In the genomic region with DNA sequence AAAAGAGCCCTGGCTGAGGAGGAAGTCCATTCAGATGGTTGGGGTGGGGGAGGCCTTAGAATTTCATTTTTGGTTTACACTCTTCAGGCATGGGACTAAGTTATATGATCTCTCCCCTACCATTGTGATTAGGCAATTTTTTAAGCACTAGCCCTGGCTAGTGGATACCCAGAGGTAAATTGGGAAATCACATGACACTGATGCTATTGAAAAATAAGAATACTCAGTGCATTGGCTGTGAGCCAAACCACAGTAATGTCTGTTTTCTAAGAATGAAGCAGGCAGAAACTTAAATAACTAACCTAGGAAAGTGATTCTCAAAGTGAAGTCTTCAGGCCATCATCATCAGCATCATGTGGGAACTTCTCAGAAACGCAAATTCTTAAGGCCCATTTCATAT, we compare ENCODE assay signal across 10 cellular contexts.
A peak's percentile ranks its signal among the peaks of the same experiment; 100 is the strongest.
DNase-seq lines count a peak whose midpoint lies in the region; ATAC-seq and TF ChIP-seq lines count a peak whose summit lies in the region.
"Had no signal": no experiment of that assay in that cellular context is flagged by ENCODE, and none has a peak within 500 bp of the region (broad histone marks: within the 10 kb centered on the region; RNA-seq: fewer than 3 reads in every experiment).

No MANE protein-coding gene starts in this region.

- ATAC-seq in GM19468 (IDR thresholded peaks at IDR 0.05; ENCODE audit: extremely low read depth, unreplicated experiment) (peak; percentile 34), HG03196 (IDR thresholded peaks at IDR 0.05; ENCODE audit: unreplicated experiment) (peak; percentile 93), left colon (no peak)

- H3K9ac ChIP-seq in adipocyte (ENCODE audit: low read length): no peak overlapping the region

- H3K4me1 ChIP-seq in adipocyte (ENCODE audit: control insufficient read depth, insufficient read depth, low read length): no peaks in the 10 kb centered on the region
- H3K4me1 ChIP-seq in BE2C: no peaks in the 10 kb centered on the region

- H3K36me3 ChIP-seq in adipocyte (ENCODE audit: control insufficient read depth, insufficient read depth, low read length, severe bottlenecking): no peaks in the 10 kb centered on the region
- H3K36me3 ChIP-seq in BE2C: no peaks in the 10 kb centered on the region

- intact Hi-C loops in left colon (cut with DNase I, micrococcal nuclease): no loop called here

- H3K4me3 ChIP-seq in adipocyte (ENCODE audit: low read length) (no peak overlapping the region), BE2C (ENCODE audit: low read depth, low read length) (no peak overlapping the region)
- H3K4me3 ChIP-seq: skin epidermis had no signal

- no peaks in the 10 kb centered on the region for H3K27me3 ChIP-seq in adipocyte (replicated peaks; ENCODE audit: control insufficient read depth, insufficient read depth, low read length)
- no peaks in the 10 kb centered on the region for H3K27me3 ChIP-seq in BE2C

- TF ChIP-seq CTCF in GM10266 (IDR thresholded peaks at IDR 0.05; ENCODE audit: control insufficient read depth, insufficient read depth, low read depth, missing control alignments) (no peak), BE2C (IDR thresholded peaks at IDR 0.05; ENCODE audit: low read depth, low read length) (no peak)

- DNase-seq in GM10266 (ENCODE audit: extremely low spot score) (peak; percentile 7), adipocyte (ENCODE audit: low read depth) (peak; percentile 0), BE2C (no peak), NCI-H1092 (lab: John Stamatoyannopoulos, UW) (no peak), NOMO-1 treated with DMSO at 0.1 percent for 48 hours (lab: John Stamatoyannopoulos, UW; ENCODE audit: unreplicated experiment) (no peak), left colon (no peak)
- DNase-seq: NCI-H2081 had no signal

- H3K9me3 ChIP-seq in adipocyte (ENCODE audit: control insufficient read depth, low read length) (peaks cover 5% of the 10 kb centered on the region), BE2C (no peaks in the 10 kb centered on the region)

Comparison
In these comparisons a context has a peak if more than half of its experiments do, and no peak if none do; other contexts are left out.
1. DNase-seq: peak in GM10266 (single experiment) and adipocyte (single experiment); none in BE2C (single experiment), NCI-H1092 (single experiment), NOMO-1 treated with DMSO at 0.1 percent for 48 hours (single experiment) and left colon (0 of 2).